1 cellular context compared by ENCODE assay signal in the genomic region with DNA sequence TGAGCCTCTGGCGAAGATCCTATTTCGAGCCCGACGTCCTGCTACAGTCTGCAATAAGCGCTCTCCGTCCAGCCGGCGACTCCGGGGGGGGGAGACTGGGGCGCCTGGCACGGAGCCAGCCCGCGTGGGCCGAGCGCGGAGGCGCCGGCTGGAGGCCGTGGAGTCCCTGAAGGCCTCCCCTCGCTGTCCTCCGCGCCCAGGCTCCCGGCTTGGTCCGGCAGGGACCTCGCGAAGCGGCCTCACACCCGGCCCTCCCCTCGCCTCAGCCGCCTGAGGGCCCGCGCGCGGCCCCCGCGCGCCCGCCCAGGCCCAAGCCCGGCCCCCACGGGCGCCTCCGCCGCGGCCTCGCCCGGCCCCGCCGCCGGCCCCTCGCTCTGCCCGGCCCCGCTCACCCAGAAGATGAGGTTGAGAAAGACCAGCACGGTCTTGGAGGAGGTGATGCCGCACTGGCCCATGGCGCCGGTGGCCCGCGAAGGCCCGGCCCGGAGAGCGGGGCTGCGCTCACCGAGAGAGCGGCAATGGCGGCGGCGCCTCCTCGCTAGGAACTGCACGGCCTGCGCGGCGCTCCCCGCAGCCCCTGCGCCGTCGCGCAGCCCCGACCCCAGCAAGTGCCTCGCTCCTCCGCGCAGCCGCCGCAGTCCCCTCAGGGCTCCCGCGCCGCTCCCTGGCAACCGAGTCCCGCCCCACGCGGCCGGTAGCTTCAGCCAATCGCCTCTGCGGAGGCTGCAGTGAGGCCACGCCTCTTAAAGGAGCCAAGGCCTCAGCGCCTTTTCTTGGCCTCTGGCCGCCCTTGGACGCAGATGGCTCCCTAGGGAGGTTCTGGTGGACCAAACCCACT.
TF ChIP-seq lines count a peak whose summit lies in the region.

A gene (minus strand): TSS at position 610 of the 838 bp plus-strand sequence. CDS start 155 bp downstream, at position 455.

TF ChIP-seq in HepG2, 621 proteins besides CTCF, POLR2A, EP300 and RAD21 (continued from another document):
- TF ChIP-seq HNRNPL (IDR thresholded peaks at IDR 0.05; ENCODE audit: low read depth, low read length) (no peak), RFX3 (CRISPR knock-in tag; IDR thresholded peaks at IDR 0.05) (peak; percentile 74), PHF8 (CRISPR knock-in tag; IDR thresholded peaks at IDR 0.05) (peak; percentile 84), RBFOX2 (IDR thresholded peaks at IDR 0.05; ENCODE audit: low read depth, low read length) (peak; percentile 90), ZNF768 (CRISPR knock-in tag; IDR thresholded peaks at IDR 0.05) (peak; percentile 36; the same call in 1 of the 2 replicates), ZNF839 (CRISPR knock-in tag; IDR thresholded peaks at IDR 0.05; ENCODE audit: borderline replicate concordance) (no peak)
- TF ChIP-seq, protein P1, sequence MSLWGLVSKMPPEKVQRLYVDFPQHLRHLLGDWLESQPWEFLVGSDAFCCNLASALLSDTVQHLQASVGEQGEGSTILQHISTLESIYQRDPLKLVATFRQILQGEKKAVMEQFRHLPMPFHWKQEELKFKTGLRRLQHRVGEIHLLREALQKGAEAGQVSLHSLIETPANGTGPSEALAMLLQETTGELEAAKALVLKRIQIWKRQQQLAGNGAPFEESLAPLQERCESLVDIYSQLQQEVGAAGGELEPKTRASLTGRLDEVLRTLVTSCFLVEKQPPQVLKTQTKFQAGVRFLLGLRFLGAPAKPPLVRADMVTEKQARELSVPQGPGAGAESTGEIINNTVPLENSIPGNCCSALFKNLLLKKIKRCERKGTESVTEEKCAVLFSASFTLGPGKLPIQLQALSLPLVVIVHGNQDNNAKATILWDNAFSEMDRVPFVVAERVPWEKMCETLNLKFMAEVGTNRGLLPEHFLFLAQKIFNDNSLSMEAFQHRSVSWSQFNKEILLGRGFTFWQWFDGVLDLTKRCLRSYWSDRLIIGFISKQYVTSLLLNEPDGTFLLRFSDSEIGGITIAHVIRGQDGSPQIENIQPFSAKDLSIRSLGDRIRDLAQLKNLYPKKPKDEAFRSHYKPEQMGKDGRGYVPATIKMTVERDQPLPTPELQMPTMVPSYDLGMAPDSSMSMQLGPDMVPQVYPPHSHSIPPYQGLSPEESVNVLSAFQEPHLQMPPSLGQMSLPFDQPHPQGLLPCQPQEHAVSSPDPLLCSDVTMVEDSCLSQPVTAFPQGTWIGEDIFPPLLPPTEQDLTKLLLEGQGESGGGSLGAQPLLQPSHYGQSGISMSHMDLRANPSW (CRISPR knock-in tag; IDR thresholded peaks at IDR 0.05; ENCODE audit: borderline replicate concordance) = no peak
- TF ChIP-seq, protein P2, sequence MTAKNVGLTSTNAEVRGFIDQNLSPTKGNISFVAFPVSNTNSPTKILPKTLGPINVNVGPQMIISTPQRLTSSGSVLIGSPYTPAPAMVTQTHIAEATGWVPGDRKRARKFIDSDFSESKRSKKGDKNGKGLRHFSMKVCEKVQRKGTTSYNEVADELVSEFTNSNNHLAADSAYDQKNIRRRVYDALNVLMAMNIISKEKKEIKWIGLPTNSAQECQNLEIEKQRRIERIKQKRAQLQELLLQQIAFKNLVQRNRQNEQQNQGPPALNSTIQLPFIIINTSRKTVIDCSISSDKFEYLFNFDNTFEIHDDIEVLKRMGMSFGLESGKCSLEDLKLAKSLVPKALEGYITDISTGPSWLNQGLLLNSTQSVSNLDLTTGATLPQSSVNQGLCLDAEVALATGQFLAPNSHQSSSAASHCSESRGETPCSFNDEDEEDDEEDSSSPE (CRISPR knock-in tag; IDR thresholded peaks at IDR 0.05) = peak; percentile 80
